In the genomic region with DNA sequence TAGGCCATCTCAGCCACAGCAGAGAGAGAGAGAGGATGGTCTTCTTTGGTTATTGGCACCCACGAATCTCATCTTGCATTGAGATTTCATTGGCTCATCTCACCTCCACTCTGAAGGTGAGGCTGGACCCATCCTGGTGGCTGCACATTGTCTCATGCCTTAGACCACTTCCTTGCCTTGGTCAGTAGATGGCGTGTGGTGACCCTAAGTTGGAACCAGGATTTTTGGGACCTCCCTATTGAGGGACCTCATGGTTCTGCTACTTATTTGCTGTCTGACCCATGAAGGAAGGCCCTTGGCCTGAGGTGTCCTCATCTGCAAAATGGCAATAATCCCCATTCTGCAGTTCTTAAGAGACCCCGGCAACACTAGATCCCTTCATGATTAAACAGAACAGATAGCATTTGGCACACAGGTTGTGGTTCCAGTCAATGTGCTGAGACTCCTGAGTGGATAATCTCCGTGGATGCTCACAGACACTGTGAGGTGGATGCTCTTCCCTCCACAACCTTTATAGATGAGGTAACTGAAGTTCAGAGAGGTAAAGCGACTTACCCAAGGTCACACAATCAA, we compare ENCODE assay signal across 9 cellular contexts. TPM values are rescaled to one million over a fixed set of nuclear protein-coding genes. Genes with fewer than 3 reads are reported as not detected.
A peak's percentile ranks its signal among the peaks of the same experiment; 100 is the strongest.
DNase-seq lines count a peak whose midpoint lies in the region; ATAC-seq, FAIRE-seq and TF ChIP-seq lines count a peak whose summit lies in the region.
"Had no signal": no experiment of that assay in that cellular context is flagged by ENCODE, and none has a peak within 500 bp of the region (broad histone marks: within the 10 kb centered on the region; RNA-seq: fewer than 3 reads in every experiment).

No MANE protein-coding gene starts in this region.

- no peaks in the 10 kb centered on the region; the same call in 1 of the 2 replicates for H3K27me3 Mint-ChIP-seq in HFFc6 (ENCODE audit: insufficient read depth)

- no peak overlapping the region for H2AFZ ChIP-seq in keratinocyte (ENCODE audit: control insufficient read depth, low read length)

- H3K79me2 ChIP-seq in keratinocyte (ENCODE audit: control insufficient read depth, insufficient read depth, low read length) = no peaks in the 10 kb centered on the region

- H3K4me1 ChIP-seq in keratinocyte (ENCODE audit: control insufficient read depth, extremely low read depth, insufficient read depth, low read length) = no peaks in the 10 kb centered on the region
- H3K4me1 ChIP-seq: BLaER1 treated with 17β-estradiol and CSF1 and Interleukin-3, amounts not matched to agents 10 nM and 100 nM had no signal

- no peak overlapping the region for H3K4me2 ChIP-seq in keratinocyte (ENCODE audit: control insufficient read depth, extremely low read depth, insufficient read depth, low read depth, low read length)
- H3K4me2 ChIP-seq: BLaER1 treated with 17β-estradiol and CSF1 and Interleukin-3, amounts not matched to agents 10 nM and 100 nM had no signal

- no peaks in the 10 kb centered on the region for H3K9me3 Mint-ChIP-seq in HFFc6

- H3K36me3 ChIP-seq in keratinocyte (ENCODE audit: control insufficient read depth in 2 of 2, extremely low read depth in 1 of 2, insufficient read depth in 2 of 2, low read length in 2 of 2) = no peaks in the 10 kb centered on the region
- H3K36me3 ChIP-seq: BLaER1 treated with 17β-estradiol and CSF1 and Interleukin-3, amounts not matched to agents 10 nM and 100 nM had no signal

- FAIRE-seq in keratinocyte (lab: Jason Lieb, UNC) = peak; percentile 75

- DNase-seq in NCI-H1417 (lab: John Stamatoyannopoulos, UW) (peak in 2 of 3 experiments; percentile 27 to 67), NCI-H1417 treated with DMSO at 0.1 percent for 48 hours (lab: John Stamatoyannopoulos, UW) (no peak), HFFc6 (peak; percentile 9), UCSD-AML1 (lab: John Stamatoyannopoulos, UW; ENCODE audit: unreplicated experiment) (peak; percentile 22), keratinocyte (ENCODE audit: low read depth, low spot score) (no peak), medulla oblongata (ENCODE audit: extremely low spot score) (no peak), anterior cingulate cortex (lab: John Stamatoyannopoulos, UW) (no peak)

- H3K9me1 ChIP-seq in keratinocyte (ENCODE audit: control insufficient read depth, extremely low read depth, insufficient read depth, low read length) = no peaks in the 10 kb centered on the region

- no peaks in the 10 kb centered on the region for H3K36me3 Mint-ChIP-seq in HFFc6 (ENCODE audit: low read depth)

- H3K4me3 ChIP-seq in keratinocyte (ENCODE audit: control insufficient read depth in 2 of 3, extremely low read depth in 1 of 3, insufficient read depth in 2 of 3, low read depth in 1 of 3, low read length in 3 of 3) = no peak overlapping the region
- H3K4me3 ChIP-seq: BLaER1 treated with 17β-estradiol and CSF1 and Interleukin-3, amounts not matched to agents 10 nM and 100 nM had no signal

- H3K9ac ChIP-seq in keratinocyte (ENCODE audit: control insufficient read depth, extremely low read depth, insufficient read depth, low read length) = no peak overlapping the region
- H3K9ac ChIP-seq: BLaER1 treated with 17β-estradiol and CSF1 and Interleukin-3, amounts not matched to agents 10 nM and 100 nM had no signal

- no peak for ATAC-seq in HG02970 (IDR thresholded peaks at IDR 0.05; ENCODE audit: low FRiP score, unreplicated experiment)

- TF ChIP-seq CTCF in HFFc6 (IDR thresholded peaks at IDR 0.05) (peak; percentile 77), keratinocyte (optimal IDR thresholded peaks at IDR 0.05 in 1 of 3, IDR thresholded peaks at IDR 0.05 in 1 of 3, conservative IDR thresholded peaks at IDR 0.05 in 1 of 3; ENCODE audit: extremely low read depth in 1 of 3, insufficient read depth in 2 of 3, low read length in 3 of 3) (peak; percentile 72 to 95 (median 74))

- no peak overlapping the region for H3K4me3 Mint-ChIP-seq in HFFc6

- no peaks in the 10 kb centered on the region for H4K20me1 ChIP-seq in keratinocyte (ENCODE audit: control insufficient read depth, extremely low read depth, insufficient read depth, low read length)

- dilution Hi-C loops in keratinocyte (cut with MboI; ENCODE audit: extremely low pct_ligation_motif_present, low sequenced_read_pairs) = no loop called here

- no peaks in the 10 kb centered on the region for H3K27me3 ChIP-seq in keratinocyte (ENCODE audit: control insufficient read depth, extremely low read depth, insufficient read depth, low read length)
- H3K27me3 ChIP-seq: BLaER1 treated with 17β-estradiol and CSF1 and Interleukin-3, amounts not matched to agents 10 nM and 100 nM had no signal

- H3K27ac ChIP-seq in keratinocyte (ENCODE audit: control insufficient read depth, insufficient read depth, low read length) = no peak overlapping the region
- H3K27ac ChIP-seq: BLaER1 treated with 17β-estradiol and CSF1 and Interleukin-3, amounts not matched to agents 10 nM and 100 nM had no signal

- H3K27ac Mint-ChIP-seq in HFFc6 = no peak overlapping the region

- H3K9me3 ChIP-seq in keratinocyte (ENCODE audit: control insufficient read depth, low read depth, low read length) = no peaks in the 10 kb centered on the region
- H3K9me3 ChIP-seq: BLaER1 treated with 17β-estradiol and CSF1 and Interleukin-3, amounts not matched to agents 10 nM and 100 nM had no signal

- no peaks in the 10 kb centered on the region for H3K4me1 Mint-ChIP-seq in HFFc6 (ENCODE audit: low read depth)

RNA-seq across cellular contexts. Expression of a gene that starts 21.5 kb away (rescaled TPM):
- total RNA-seq in HFFc6 (2021; fragmentation: NEBNext Ultra II Directional; extraction: Animal tissue kit (Norgen Biotek cat#: 25700)) = 10 to 100 TPM; 20.4 to 25.9 (median 23.7) TPM
- 20.1 to 29.5 TPM (median 27.1 TPM) in 3 replicates for polyA plus RNA-seq in keratinocyte
- 2.7 TPM for polyA plus RNA-seq in keratinocyte (2011; ENCODE audit: low read depth)
- polyA plus RNA-seq in keratinocyte (2011; cell fraction: cytosol; rRNA removed) = 19.6 and 21.1 TPM in 2 replicates
- 24.1 and 29.1 TPM in 2 replicates for polyA plus RNA-seq in keratinocyte (2011; cell fraction: nucleus; rRNA removed)
- polyA plus RNA-seq in keratinocyte (2012; ENCODE audit: low replicate concordance) = 21.9 and 23.1 TPM in 2 replicates
- polyA minus RNA-seq in keratinocyte = 25.2 to 41.1 TPM (median 31.4 TPM) in 3 replicates
- 20.1 TPM for polyA minus RNA-seq in keratinocyte (2011; cell fraction: cytosol; rRNA and poly(A)+ RNA removed)
- polyA minus RNA-seq in keratinocyte (2011; cell fraction: nucleus; rRNA and poly(A)+ RNA removed) = 18.6 and 22.6 TPM in 2 replicates

Comparison
In these comparisons a context has a peak if more than half of its experiments do, and no peak if none do; other contexts are left out.
1. DNase-seq: peak in NCI-H1417 (2 of 3), HFFc6 (single experiment) and UCSD-AML1 (single experiment); none in NCI-H1417 treated with DMSO at 0.1 percent for 48 hours (single experiment), keratinocyte (single experiment), medulla oblongata (single experiment) and anterior cingulate cortex (0 of 58).